In the genomic region with DNA sequence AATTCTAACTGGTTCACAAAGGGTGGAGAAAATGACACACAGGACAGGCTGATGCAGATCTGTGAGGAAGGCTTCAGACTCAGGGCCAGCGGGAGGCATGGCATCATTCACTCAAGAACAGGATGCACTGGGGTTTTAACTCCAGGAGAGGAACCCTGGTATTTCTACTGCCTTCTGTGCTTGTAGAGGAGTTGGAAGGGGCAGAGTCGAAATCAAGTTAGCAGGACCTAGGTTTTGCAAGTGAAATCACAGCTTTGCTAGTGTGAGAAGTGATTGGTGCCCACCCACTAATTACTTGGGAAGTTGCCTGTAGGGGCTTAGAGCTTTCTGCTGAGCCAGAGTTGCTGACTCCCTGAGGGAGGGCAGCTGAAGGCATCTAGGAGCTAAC, we compare ENCODE assay signal across 1 cellular context.
TF ChIP-seq lines count a peak whose summit lies in the region.

No MANE protein-coding gene starts in this region.

TF ChIP-seq in GM12878, 131 proteins besides CTCF, POLR2A, EP300 and RAD21 (continued from another document):
- TF ChIP-seq, protein P1, sequence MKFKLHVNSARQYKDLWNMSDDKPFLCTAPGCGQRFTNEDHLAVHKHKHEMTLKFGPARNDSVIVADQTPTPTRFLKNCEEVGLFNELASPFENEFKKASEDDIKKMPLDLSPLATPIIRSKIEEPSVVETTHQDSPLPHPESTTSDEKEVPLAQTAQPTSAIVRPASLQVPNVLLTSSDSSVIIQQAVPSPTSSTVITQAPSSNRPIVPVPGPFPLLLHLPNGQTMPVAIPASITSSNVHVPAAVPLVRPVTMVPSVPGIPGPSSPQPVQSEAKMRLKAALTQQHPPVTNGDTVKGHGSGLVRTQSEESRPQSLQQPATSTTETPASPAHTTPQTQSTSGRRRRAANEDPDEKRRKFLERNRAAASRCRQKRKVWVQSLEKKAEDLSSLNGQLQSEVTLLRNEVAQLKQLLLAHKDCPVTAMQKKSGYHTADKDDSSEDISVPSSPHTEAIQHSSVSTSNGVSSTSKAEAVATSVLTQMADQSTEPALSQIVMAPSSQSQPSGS (IDR thresholded peaks at IDR 0.05; ENCODE audit: low read length), result no peak
- no peak for TF ChIP-seq SUPT20H (IDR thresholded peaks at IDR 0.05; ENCODE audit: borderline replicate concordance, control insufficient read depth, low read depth, low read length)
- no peak for TF ChIP-seq NFIC (IDR thresholded peaks at IDR 0.05; ENCODE audit: low read depth, low read length)
- TF ChIP-seq ZNF217 (IDR thresholded peaks at IDR 0.05), result no peak
- TF ChIP-seq ESRRA (IDR thresholded peaks at IDR 0.05; ENCODE audit: low read length), result no peak
- TF ChIP-seq SMARCA5 (IDR thresholded peaks at IDR 0.05), result no peak
- TF ChIP-seq MEF2A (IDR thresholded peaks at IDR 0.05; ENCODE audit: insufficient read depth, low read depth, low read length), result no peak
- no peak for TF ChIP-seq FOS (IDR thresholded peaks at IDR 0.05; ENCODE audit: borderline replicate concordance, extremely low read depth, insufficient read length)
- no peak for TF ChIP-seq STAT3 (IDR thresholded peaks at IDR 0.05; ENCODE audit: low read depth, low read length)
